24 cellular contexts compared by ENCODE assay signal in the genomic region with DNA sequence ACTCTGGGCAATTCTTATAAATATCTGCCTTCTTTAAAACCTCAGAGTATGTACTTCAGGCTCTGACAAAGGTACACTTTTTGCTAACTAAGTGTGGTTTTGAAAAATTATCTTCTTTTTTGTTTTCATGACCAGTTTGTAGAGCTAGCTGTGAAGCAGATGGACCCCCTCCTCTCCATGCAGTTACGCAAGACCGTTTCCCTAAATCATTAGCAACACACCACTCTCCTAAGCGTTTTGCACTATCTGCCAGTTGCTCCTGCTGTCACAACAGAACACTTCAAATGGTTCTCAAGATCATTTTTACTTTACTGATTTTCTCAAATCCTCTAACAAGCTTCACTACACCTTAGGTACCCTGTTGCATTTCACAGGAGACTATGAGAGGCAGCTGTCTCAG. TPM values are rescaled to one million over a fixed set of nuclear protein-coding genes. Genes with fewer than 3 reads are reported as not detected.
DNase-seq lines count a peak whose midpoint lies in the region; ATAC-seq, FAIRE-seq and TF ChIP-seq lines count a peak whose summit lies in the region.
"Had no signal": no experiment of that assay in that cellular context is flagged by ENCODE, and none has a peak within 500 bp of the region (broad histone marks: within the 10 kb centered on the region; RNA-seq: fewer than 3 reads in every experiment).

No MANE protein-coding gene starts in this region.

- POLR2A ChIA-PET in A549 (lab: Yijun Ruan, JAX): no interaction called here
- POLR2A ChIA-PET in K562 (lab: Yijun Ruan, JAX): interaction anchor here (0.9 kb wide), 1 partner anchor 53 kb away, joined by 3 read pairs; a partner anchor contains a TSS

- BruUV-seq in K562 (replicated peaks; lab: Mats Ljungman, UMichigan): no TSS peak

- H3K56ac ChIP-seq in H9 (ENCODE audit: insufficient read length, low read depth, low read length): no peak overlapping the region

- H3T11ph ChIP-seq in H9 (ENCODE audit: low read length): no peak overlapping the region

- WGBS in A549 (ENCODE audit: missing lambda C conversion rate): 81% methylated on average over 3 of the region's 3 CpGs
- no CpG with 5 or more reads among the region's 3 CpGs for WGBS in H9 (ENCODE audit: extremely low coverage, insufficient read length, low lambda C conversion rate)
- WGBS in K562 (ENCODE audit: insufficient coverage, low coverage, missing lambda C conversion rate): 40% methylated on average over 2 of the region's 3 CpGs

- no peak overlapping the region for H4K91ac ChIP-seq in H9 (ENCODE audit: insufficient read length, low read depth, low read length)

- CTCF ChIA-PET in A549 (lab: Yijun Ruan, JAX) (no interaction called here), K562 (lab: Yijun Ruan, JAX; ENCODE audit: low intra/inter-chr PET ratio) (no interaction called here)

- no peak for ATAC-seq in A549
- peak; percentile 63; the same call in 2 of the 3 replicates for ATAC-seq in K562
- no peak for ATAC-seq in HG03460 (IDR thresholded peaks at IDR 0.05; ENCODE audit: unreplicated experiment)
- ATAC-seq: mucosa of descending colon had no signal

- H3K27me3 ChIP-seq in H9 (ENCODE audit: insufficient read depth, low read length): no peaks in the 10 kb centered on the region
- H3K27me3 ChIP-seq in K562 (ENCODE audit: control insufficient read depth in 2 of 2, insufficient read depth in 2 of 2, low read length in 2 of 2): no peaks in the 10 kb centered on the region
- H3K27me3 ChIP-seq: hepatocyte had no signal

- peak overlapping the region in 2 of 3 experiments; percentile 10 to 49; a peak in 4 of 7 replicates for H3K27ac Mint-ChIP-seq in H9
- H3K27ac Mint-ChIP-seq: activated CD4-positive, alpha-beta T cell treated with anti-CD3 and anti-CD28 coated beads, Interleukin-2, amount 10 ng/mL, durations not matched to agents 24 days and 14 days; progenitor cell of endocrine pancreas had no signal

- no peak overlapping the region for H3K4ac ChIP-seq in H9 (ENCODE audit: low read depth, low read length)

- DNase-seq in A549 (ENCODE audit: low read depth in 1 of 2, low spot score in 1 of 2) (no peak), H9 (no peak), NCI-H82 treated with DMSO at 0.1 percent for 48 hours (lab: John Stamatoyannopoulos, UW; ENCODE audit: unreplicated experiment) (peak; percentile 60), K562 (ENCODE audit: extremely low read depth in 1 of 4, low spot score in 3 of 4) (no peak), NCI-H2227 (lab: John Stamatoyannopoulos, UW; ENCODE audit: unreplicated experiment) (no peak), hippocampal formation (lab: John Stamatoyannopoulos, UW) (no peak)
- DNase-seq in activated CD4-positive, CD25-positive, alpha-beta regulatory T cell (lab: John Stamatoyannopoulos, UW): no peak
- DNase-seq: ACHN; activated CD4-positive, alpha-beta T cell treated with anti-CD3 and anti-CD28 coated beads, Interleukin-2, amount 10 ng/mL, durations not matched to agents 24 days and 14 days; activated effector memory CD4-positive, alpha-beta T cell treated with Interleukin-2 at 50 U/mL for 16 hours; C1 segment of cervical spinal cord; dermis blood vessel endothelial cell; mucosa of descending colon; NCI-H1436; NCI-H2227 treated with DMSO at 0.1 percent for 48 hours; RPMI8226; stimulated activated naive CD4-positive, alpha-beta T cell treated with Interleukin-2 at 50 U/mL for 16 hours; SW 1271 had no signal

- peaks cover 38% of the 10 kb centered on the region for H3K79me2 ChIP-seq in H9 (ENCODE audit: insufficient read depth, low read length)
- peaks cover 8% of the 10 kb centered on the region; the same call in 2 of the 3 replicates for H3K79me2 ChIP-seq in K562 (ENCODE audit: control insufficient read depth, insufficient read depth, low read length)

- H3K9me1 ChIP-seq in K562 (ENCODE audit: control insufficient read depth, insufficient read depth, low read length): no peaks in the 10 kb centered on the region

- in situ Hi-C loops in K562 (cut with MboI): no loop called here

- H3K36me3 Mint-ChIP-seq in H9 (ENCODE audit: insufficient read depth in 1 of 3, low read depth in 3 of 3): peaks cover 7 to 14% (median 8%) of the 10 kb centered on the region in 3 experiments; a peak in 4 of 7 replicates

- TF ChIP-seq CTCF in A549 (IDR thresholded peaks at IDR 0.05) (no peak), H9 (conservative IDR thresholded peaks at IDR 0.05) (no peak), K562 (IDR thresholded peaks at IDR 0.05 in 2 of 3, conservative IDR thresholded peaks at IDR 0.05 in 1 of 3; ENCODE audit: insufficient read depth in 2 of 3, low read depth in 1 of 3, low read length in 3 of 3) (no peak)

- H2BK120ac ChIP-seq in H9 (ENCODE audit: low read depth, low read length, poor library complexity, severe bottlenecking): no peak overlapping the region

- H4K20me1 ChIP-seq in H9 (ENCODE audit: control insufficient read depth, insufficient read depth, insufficient read length) (no peaks in the 10 kb centered on the region), K562 (replicated peaks; ENCODE audit: control insufficient read depth, insufficient read depth, low read length) (no peaks in the 10 kb centered on the region)

- no peak overlapping the region for H2BK15ac ChIP-seq in H9 (ENCODE audit: low read depth, low read length)

- no peak overlapping the region for H3K14ac ChIP-seq in H9 (ENCODE audit: insufficient read depth, low read length)

- H3K4me3 ChIP-seq in A549 (no peak overlapping the region), K562 (no peak overlapping the region)
- H3K4me3 ChIP-seq: hepatocyte, mucosa of descending colon, skin epidermis had no signal

- H3K27ac ChIP-seq in A549: no peak overlapping the region
- H3K27ac ChIP-seq in H9 (ENCODE audit: insufficient read length, low read depth, low read length): no peak overlapping the region
- no peak overlapping the region for H3K27ac ChIP-seq in K562 (ENCODE audit: extremely low read depth, low read depth, low read length)
- H3K27ac ChIP-seq: hepatocyte, skin epidermis had no signal

- H3K4me1 ChIP-seq in A549 (peaks cover 4% of the 10 kb centered on the region; the same call in 1 of the 3 replicates), H9 (ENCODE audit: insufficient read depth, low read length) (peaks cover 6% of the 10 kb centered on the region; the same call in 1 of the 2 replicates), K562 (replicated peaks in 1 of 2; ENCODE audit: control insufficient read depth in 2 of 2, insufficient read depth in 2 of 2, low read length in 2 of 2) (no peaks in the 10 kb centered on the region)

- intact Hi-C loops in K562 (cut with micrococcal nuclease): no loop called here

- H2AK5ac ChIP-seq in H9 (ENCODE audit: insufficient read length, low read length): no peak overlapping the region

- no peak overlapping the region for H4K5ac ChIP-seq in H9 (ENCODE audit: insufficient read length, low read depth, low read length)

- H3K4me1 Mint-ChIP-seq in H9: peaks cover 37 to 46% of the 10 kb centered on the region in 2 experiments
- H3K4me1 Mint-ChIP-seq: activated CD4-positive, alpha-beta T cell treated with anti-CD3 and anti-CD28 coated beads, Interleukin-2, amount 10 ng/mL, durations not matched to agents 24 days and 14 days had no signal

- H3K18ac ChIP-seq in H9 (ENCODE audit: insufficient read length, low read depth, low read length): no peak overlapping the region

- H3K9me3 Mint-ChIP-seq in H9: no peaks in the 10 kb centered on the region
- H3K9me3 Mint-ChIP-seq: activated CD4-positive, alpha-beta T cell treated with anti-CD3 and anti-CD28 coated beads, Interleukin-2, amount 10 ng/mL, durations not matched to agents 24 days and 14 days had no signal

- no peak overlapping the region for H2BK12ac ChIP-seq in H9 (ENCODE audit: insufficient read length, low read depth, low read length)

- H3K4me2 ChIP-seq in A549 (no peak overlapping the region), H9 (ENCODE audit: insufficient read depth, insufficient read length, low read length) (no peak overlapping the region), K562 (ENCODE audit: insufficient read depth, low read length) (no peak overlapping the region)
- H3K4me2 ChIP-seq: hepatocyte had no signal

- H2BK5ac ChIP-seq in H9 (ENCODE audit: insufficient read length, low read length): no peak overlapping the region

- TF ChIP-seq EP300 in A549 (IDR thresholded peaks at IDR 0.05) (no peak), K562 (IDR thresholded peaks at IDR 0.05; ENCODE audit: low read length) (no peak)

- H3K9ac ChIP-seq in H9 (ENCODE audit: extremely low read depth, insufficient read length, low read length) (no peak overlapping the region), K562 (ENCODE audit: insufficient read depth in 1 of 2, low read depth in 2 of 2, low read length in 2 of 2) (no peak overlapping the region)

- no peaks in the 10 kb centered on the region for H3K9me3 ChIP-seq in A549
- H3K9me3 ChIP-seq in H9 (ENCODE audit: control insufficient read depth, low read depth, low read length): no peaks in the 10 kb centered on the region
- no peaks in the 10 kb centered on the region for H3K9me3 ChIP-seq in K562 (replicated peaks; ENCODE audit: control insufficient read depth, insufficient read depth, low read depth, low read length)
- H3K9me3 ChIP-seq: mucosa of descending colon had no signal

- H2AFZ ChIP-seq in H9 (ENCODE audit: low read length) (no peak overlapping the region), K562 (ENCODE audit: low read depth, low read length) (no peak overlapping the region)
- H2AFZ ChIP-seq: hepatocyte had no signal

- no peak overlapping the region for H3K4me3 Mint-ChIP-seq in H9
- H3K4me3 Mint-ChIP-seq: activated CD4-positive, alpha-beta T cell treated with anti-CD3 and anti-CD28 coated beads, Interleukin-2, amount 10 ng/mL, durations not matched to agents 24 days and 14 days; neural crest cell had no signal

- TF ChIP-seq RAD21 in A549 (conservative IDR thresholded peaks at IDR 0.05 in 1 of 2, IDR thresholded peaks at IDR 0.05 in 1 of 2) (no peak), K562 (CRISPR knock-in tag; conservative IDR thresholded peaks at IDR 0.05 in 1 of 2, IDR thresholded peaks at IDR 0.05 in 1 of 2) (no peak)

- H2BK20ac ChIP-seq in H9 (ENCODE audit: low read depth, low read length, poor library complexity, severe bottlenecking): no peak overlapping the region

- no peaks in the 10 kb centered on the region for H3K23me2 ChIP-seq in H9 (ENCODE audit: insufficient read length, low read depth, low read length, poor library complexity, severe bottlenecking)

- H3K27me3 Mint-ChIP-seq in H9 (ENCODE audit: low read depth): no peaks in the 10 kb centered on the region
- H3K27me3 Mint-ChIP-seq: activated CD4-positive, alpha-beta T cell treated with anti-CD3 and anti-CD28 coated beads, Interleukin-2, amount 10 ng/mL, durations not matched to agents 24 days and 14 days; progenitor cell of endocrine pancreas had no signal

- no peak for FAIRE-seq in A549 (lab: Jason Lieb, UNC)
- FAIRE-seq in K562 (lab: Jason Lieb, UNC): no peak
- FAIRE-seq: GM18507 had no signal

- H4K8ac ChIP-seq in H9 (replicated peaks; ENCODE audit: insufficient read length, low read depth, low read length): no peak overlapping the region

- H3K36me3 ChIP-seq in K562 (ENCODE audit: control insufficient read depth, insufficient read depth, low read length): no peaks in the 10 kb centered on the region

- H3K23ac ChIP-seq in H9 (ENCODE audit: insufficient read length, low read depth, low read length): no peak overlapping the region

- TF ChIP-seq POLR2A in A549 (IDR thresholded peaks at IDR 0.05; ENCODE audit: low read length): no peak
- no peak for TF ChIP-seq POLR2A in K562 (conservative IDR thresholded peaks at IDR 0.05)

- H3K79me1 ChIP-seq in H9 (ENCODE audit: insufficient read depth, low read depth, low read length, poor library complexity, severe bottlenecking): no peaks in the 10 kb centered on the region

RNA-seq across cellular contexts. Expression of a gene that starts 53.3 kb away (rescaled TPM):
- polyA plus RNA-seq in A549 (2011; rRNA removed) (80.7 and 89.2 TPM in 2 replicates), A549 (2017; fragmentation: RNase III; extraction: RNeasy Plus Mini Kit Qiagen cat#74134 plus additional on column Dnase treatment) (30.7 to 31.5 TPM (median 31.4 TPM) in 3 replicates), K562 (2011; rRNA removed) (16.3 and 17.4 TPM in 2 replicates), K562 (2014; fragmentation: Illumina TruSeq; extraction: Trizol) (21.0 and 24.9 TPM in 2 replicates), K562 (2014; fragmentation: Nextera tagmentation; extraction: Ambion mirVana) (1 to 10 TPM; 8.5 to 8.6 TPM), K562 (2014; rRNA removed) (21.0 and 23.8 TPM in 2 replicates)
- 17.5 and 19.2 TPM in 2 replicates for polyA plus RNA-seq in A549 (2012; cell fraction: cytosol; rRNA removed)
- polyA plus RNA-seq in A549 (2012; cell fraction: nucleus; rRNA removed): 5.3 and 5.9 TPM in 2 replicates
- polyA minus RNA-seq in A549 (2011; rRNA and poly(A)+ RNA removed): 39.9 and 46.2 TPM in 2 replicates
- total RNA-seq in H9 (2021) (124 and 140 TPM in 2 replicates), K562 (2014; rRNA removed) (18.7 and 20.1 TPM in 2 replicates), K562 (2014; rRNA removed; fragmentation: Illumina TruSeq; extraction: Trizol) (25.3 and 28.2 TPM in 2 replicates), K562 (2015; rRNA removed; fragmentation: Illumina TruSeq; extraction: Trizol) (24.2 and 24.3 TPM in 2 replicates), K562 (2021) (19.5 and 22.8 TPM in 2 replicates)
- 22.0 and 32.1 TPM in 2 replicates for total RNA-seq in K562 (2011; cell fraction: chromatin; rRNA removed; ENCODE audit: low replicate concordance)
- 12.3 and 22.5 TPM in 2 replicates for total RNA-seq in K562 (2011; cell fraction: nucleolus; rRNA removed)
- total RNA-seq in K562 (2011; cell fraction: nucleoplasm; rRNA removed): 24.6 and 32.9 TPM in 2 replicates
- polyA plus RNA-seq in K562 (2011; cell fraction: cytosol; rRNA removed): 8.8 and 13.0 TPM in 2 replicates
- polyA plus RNA-seq in K562 (2011; cell fraction: nucleus; rRNA removed): 11.8 and 16.0 TPM in 2 replicates
- 11.1 and 14.0 TPM in 2 replicates for polyA plus RNA-seq in K562 (2012)
- polyA minus RNA-seq in K562 (2011; rRNA and poly(A)+ RNA removed): 23.2 and 28.7 TPM in 2 replicates
- 14.6 and 17.6 TPM in 2 replicates for polyA minus RNA-seq in K562 (2011; cell fraction: cytosol; rRNA and poly(A)+ RNA removed)
- polyA minus RNA-seq in K562 (2011; cell fraction: nucleus; rRNA and poly(A)+ RNA removed): 29.1 and 49.5 TPM in 2 replicates
- total RNA-seq: activated CD4-positive, alpha-beta T cell treated with anti-CD3 and anti-CD28 coated beads, Interleukin-2, amount 10 ng/mL, durations not matched to agents 24 days and 14 days had no signal
